In the genomic region with DNA sequence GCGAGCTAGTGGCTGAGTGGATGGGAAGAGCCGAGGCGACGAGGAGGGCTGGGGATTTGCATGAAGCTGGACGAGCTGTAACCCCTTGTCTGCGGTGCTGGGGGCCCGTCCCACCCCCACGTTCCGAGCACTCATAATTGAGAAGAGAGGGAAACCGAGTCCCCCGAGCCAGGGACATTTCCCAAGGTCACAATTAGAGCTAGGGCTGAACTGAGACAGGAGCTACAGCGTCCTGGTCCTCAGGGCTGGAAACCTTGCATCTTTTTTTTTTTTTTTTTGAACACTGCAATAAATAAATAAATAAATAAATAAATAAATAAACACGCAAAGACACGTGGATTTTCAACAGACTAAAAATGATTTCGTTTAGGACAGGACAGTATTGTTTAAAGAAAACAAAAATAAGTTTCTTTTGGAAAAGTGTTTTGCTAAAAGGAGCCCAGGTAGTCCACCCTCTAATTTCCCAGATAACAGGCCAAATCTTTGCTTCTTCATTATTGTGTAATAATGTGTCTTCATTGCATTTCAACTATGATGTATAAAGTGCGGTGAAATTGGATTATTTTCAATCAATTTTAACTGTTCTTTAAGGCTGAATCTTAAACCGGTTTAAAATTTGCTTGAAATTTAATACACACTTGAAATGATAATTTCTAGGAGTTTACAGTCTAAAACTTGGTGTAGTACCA, we compare ENCODE assay signal across 8 cellular contexts. TPM values are rescaled to one million over a fixed set of nuclear protein-coding genes. Genes with fewer than 3 reads are reported as not detected.
A peak's percentile ranks its signal among the peaks of the same experiment; 100 is the strongest.
DNase-seq lines count a peak whose midpoint lies in the region; ATAC-seq and TF ChIP-seq lines count a peak whose summit lies in the region.

No MANE protein-coding gene starts in this region.

- no peak for ATAC-seq in heart left ventricle
- no peak for ATAC-seq in left cardiac atrium
- ATAC-seq in activated naive CD4-positive, alpha-beta T cell treated with anti-CD3 and anti-CD28 coated beads, Interleukin-2, amount 50 U/mL, for 72 hours: no peak
- no peak for ATAC-seq in stimulated activated effector memory CD8-positive, alpha-beta T cell treated with anti-CD3 and anti-CD28 coated beads, Interleukin-12 subunit alpha, Interleukin-12 subunit beta, amount 100 ng/mL, for 72 hours
- ATAC-seq in omental fat pad (ENCODE audit: low FRiP score): no peak

- peak overlapping the region; percentile 100 for H3K4me3 Mint-ChIP-seq in stimulated activated effector memory CD8-positive, alpha-beta T cell treated with anti-CD3 and anti-CD28 coated beads, Interleukin-12 subunit alpha, Interleukin-12 subunit beta, amount 100 ng/mL, for 72 hours

- H3K9me3 ChIP-seq in heart left ventricle (no peaks in the 10 kb centered on the region), iPS-18c (ENCODE audit: control insufficient read depth, insufficient read depth, low read length) (no peaks in the 10 kb centered on the region)

- intact Hi-C loops in heart left ventricle (cut with DNase I): loop anchor here in 1 of 10 donors (5.0 kb wide), 1 partner anchor 221 kb away; no protein-coding TSS in a partner anchor
- intact Hi-C loops in left cardiac atrium (cut with DNase I): no loop called here

- peak in 1 of 5 donors; percentile 27 for DNase-seq in heart left ventricle
- DNase-seq in left cardiac atrium: no peak
- no peak for DNase-seq in activated naive CD4-positive, alpha-beta T cell treated with anti-CD3 and anti-CD28 coated beads, Interleukin-2, amount 50 U/mL, for 72 hours (ENCODE audit: low spot score in 2 of 2)
- DNase-seq in stimulated activated effector memory CD8-positive, alpha-beta T cell treated with anti-CD3 and anti-CD28 coated beads, Interleukin-12 subunit alpha, Interleukin-12 subunit beta, amount 100 ng/mL, for 72 hours (ENCODE audit: low spot score in 2 of 2): no peak
- no peak for DNase-seq in omental fat pad (ENCODE audit: low spot score)
- DNase-seq in NCI-H748 (lab: John Stamatoyannopoulos, UW; ENCODE audit: unreplicated experiment): no peak
- no peak for DNase-seq in MV-4-11 (lab: John Stamatoyannopoulos, UW)

- no peaks in the 10 kb centered on the region for H3K36me3 ChIP-seq in heart left ventricle

- no peak for TF ChIP-seq POLR2A in heart left ventricle (IDR thresholded peaks at IDR 0.05)

- H3K4me1 Mint-ChIP-seq in stimulated activated effector memory CD8-positive, alpha-beta T cell treated with anti-CD3 and anti-CD28 coated beads, Interleukin-12 subunit alpha, Interleukin-12 subunit beta, amount 100 ng/mL, for 72 hours: peaks cover 13% of the 10 kb centered on the region

- H3K4me1 ChIP-seq in heart left ventricle: peaks cover 0 to 13% (median 0%) of the 10 kb centered on the region in 12 donors

- no peaks in the 10 kb centered on the region for H3K9me3 Mint-ChIP-seq in activated naive CD4-positive, alpha-beta T cell treated with anti-CD3 and anti-CD28 coated beads, Interleukin-2, amount 50 U/mL, for 72 hours
- no peaks in the 10 kb centered on the region for H3K9me3 Mint-ChIP-seq in stimulated activated effector memory CD8-positive, alpha-beta T cell treated with anti-CD3 and anti-CD28 coated beads, Interleukin-12 subunit alpha, Interleukin-12 subunit beta, amount 100 ng/mL, for 72 hours

- H3K27ac ChIP-seq in heart left ventricle: peak overlapping the region in 5 of 12 donors; percentile 26 to 74 (median 69)

- TF ChIP-seq CTCF in heart left ventricle (IDR thresholded peaks at IDR 0.05): no peak
- no peak for TF ChIP-seq CTCF in omental fat pad (IDR thresholded peaks at IDR 0.05)

- WGBS in heart left ventricle, 4 donors: 10 to 12% (median 11%) methylated on average over 17 of the region's 17 CpGs

- peaks cover 5 to 6% of the 10 kb centered on the region in 2 donors for H3K36me3 Mint-ChIP-seq in activated naive CD4-positive, alpha-beta T cell treated with anti-CD3 and anti-CD28 coated beads, Interleukin-2, amount 50 U/mL, for 72 hours
- H3K36me3 Mint-ChIP-seq in stimulated activated effector memory CD8-positive, alpha-beta T cell treated with anti-CD3 and anti-CD28 coated beads, Interleukin-12 subunit alpha, Interleukin-12 subunit beta, amount 100 ng/mL, for 72 hours: peaks cover 5% of the 10 kb centered on the region

- no peaks in the 10 kb centered on the region for H3K27me3 ChIP-seq in heart left ventricle

- H3K27ac Mint-ChIP-seq in activated naive CD4-positive, alpha-beta T cell treated with anti-CD3 and anti-CD28 coated beads, Interleukin-2, amount 50 U/mL, for 72 hours: peak overlapping the region; percentile 91 to 99
- peak overlapping the region; percentile 99 for H3K27ac Mint-ChIP-seq in stimulated activated effector memory CD8-positive, alpha-beta T cell treated with anti-CD3 and anti-CD28 coated beads, Interleukin-12 subunit alpha, Interleukin-12 subunit beta, amount 100 ng/mL, for 72 hours

- H3K4me3 ChIP-seq in heart left ventricle (peak overlapping the region; percentile 64 to 96 (median 79)), iPS-18c (ENCODE audit: insufficient read depth, low read depth, low read length) (peak overlapping the region; percentile 89)

RNA-seq across cellular contexts. Expression of a gene that starts 1.0 kb away (rescaled TPM):
- total RNA-seq in heart left ventricle (1 to 10 TPM in 8 of 9 donors, under 1 TPM in 1; 0.75 to 4.0 (median 3.0) TPM), left cardiac atrium (1 to 10 TPM; 2.0 to 4.3 TPM), omental fat pad (1 to 10 TPM in 3 of 4 donors, under 1 TPM in 1; 0.24 to 3.3 (median 2.6) TPM)
- 1 to 10 TPM; 1.5 to 2.5 TPM for polyA plus RNA-seq in heart left ventricle
- total RNA-seq in activated naive CD4-positive, alpha-beta T cell treated with anti-CD3 and anti-CD28 coated beads, Interleukin-2, amount 50 U/mL, for 72 hours: 1 to 10 TPM; 2.7 to 3.7 TPM

RNA-seq across cellular contexts. Expression of a gene that starts 11.5 kb away (rescaled TPM):
- total RNA-seq in heart left ventricle: 10 to 100 TPM in 3 of 9 donors, 1 to 10 TPM in 6; 6.5 to 13.7 (median 8.7) TPM
- 1 to 10 TPM; 1.4 to 5.9 TPM for polyA plus RNA-seq in heart left ventricle
- 1 to 10 TPM; 8.4 to 8.9 TPM for total RNA-seq in left cardiac atrium
- total RNA-seq in activated naive CD4-positive, alpha-beta T cell treated with anti-CD3 and anti-CD28 coated beads, Interleukin-2, amount 50 U/mL, for 72 hours: 10 to 100 TPM; 14.0 to 19.1 TPM
- total RNA-seq in omental fat pad: 10 to 100 TPM in 3 of 4 donors, 1 to 10 TPM in 1; 6.8 to 12.1 (median 10.7) TPM
